ENCODE assay signal across 1 cellular context in genomic region chr2:217045725-217046475, GRCh38.
TF ChIP-seq lines count a peak whose summit lies in the region.

No MANE protein-coding gene starts in this region.

TF ChIP-seq in HepG2, 621 proteins besides CTCF, POLR2A, EP300 and RAD21 (continued from another document):
- TF ChIP-seq MAFK (conservative IDR thresholded peaks at IDR 0.05 in 1 of 2, IDR thresholded peaks at IDR 0.05 in 1 of 2; ENCODE audit: low read length in 2 of 2) (no peak), CAMTA2 (CRISPR knock-in tag; IDR thresholded peaks at IDR 0.05; ENCODE audit: borderline replicate concordance) (no peak), RXRB (CRISPR knock-in tag; IDR thresholded peaks at IDR 0.05; ENCODE audit: borderline replicate concordance) (no peak), FOXO1 (CRISPR knock-in tag; IDR thresholded peaks at IDR 0.05) (no peak), ZNF101 (CRISPR knock-in tag; IDR thresholded peaks at IDR 0.05; ENCODE audit: borderline replicate concordance, low read depth) (no peak)
- TF ChIP-seq, protein P1, sequence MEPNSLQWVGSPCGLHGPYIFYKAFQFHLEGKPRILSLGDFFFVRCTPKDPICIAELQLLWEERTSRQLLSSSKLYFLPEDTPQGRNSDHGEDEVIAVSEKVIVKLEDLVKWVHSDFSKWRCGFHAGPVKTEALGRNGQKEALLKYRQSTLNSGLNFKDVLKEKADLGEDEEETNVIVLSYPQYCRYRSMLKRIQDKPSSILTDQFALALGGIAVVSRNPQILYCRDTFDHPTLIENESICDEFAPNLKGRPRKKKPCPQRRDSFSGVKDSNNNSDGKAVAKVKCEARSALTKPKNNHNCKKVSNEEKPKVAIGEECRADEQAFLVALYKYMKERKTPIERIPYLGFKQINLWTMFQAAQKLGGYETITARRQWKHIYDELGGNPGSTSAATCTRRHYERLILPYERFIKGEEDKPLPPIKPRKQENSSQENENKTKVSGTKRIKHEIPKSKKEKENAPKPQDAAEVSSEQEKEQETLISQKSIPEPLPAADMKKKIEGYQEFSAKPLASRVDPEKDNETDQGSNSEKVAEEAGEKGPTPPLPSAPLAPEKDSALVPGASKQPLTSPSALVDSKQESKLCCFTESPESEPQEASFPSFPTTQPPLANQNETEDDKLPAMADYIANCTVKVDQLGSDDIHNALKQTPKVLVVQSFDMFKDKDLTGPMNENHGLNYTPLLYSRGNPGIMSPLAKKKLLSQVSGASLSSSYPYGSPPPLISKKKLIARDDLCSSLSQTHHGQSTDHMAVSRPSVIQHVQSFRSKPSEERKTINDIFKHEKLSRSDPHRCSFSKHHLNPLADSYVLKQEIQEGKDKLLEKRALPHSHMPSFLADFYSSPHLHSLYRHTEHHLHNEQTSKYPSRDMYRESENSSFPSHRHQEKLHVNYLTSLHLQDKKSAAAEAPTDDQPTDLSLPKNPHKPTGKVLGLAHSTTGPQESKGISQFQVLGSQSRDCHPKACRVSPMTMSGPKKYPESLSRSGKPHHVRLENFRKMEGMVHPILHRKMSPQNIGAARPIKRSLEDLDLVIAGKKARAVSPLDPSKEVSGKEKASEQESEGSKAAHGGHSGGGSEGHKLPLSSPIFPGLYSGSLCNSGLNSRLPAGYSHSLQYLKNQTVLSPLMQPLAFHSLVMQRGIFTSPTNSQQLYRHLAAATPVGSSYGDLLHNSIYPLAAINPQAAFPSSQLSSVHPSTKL (CRISPR knock-in tag; IDR thresholded peaks at IDR 0.05): no peak
